In genomic region chr1:93350322-93350721, GRCh38 we compare ENCODE assay signal across 13 cellular contexts. TPM values are rescaled to one million over a fixed set of nuclear protein-coding genes. Genes with fewer than 3 reads are reported as not detected.
DNase-seq lines count a peak whose midpoint lies in the region; ATAC-seq and TF ChIP-seq lines count a peak whose summit lies in the region.
"Had no signal": no experiment of that assay in that cellular context is flagged by ENCODE, and none has a peak within 500 bp of the region (broad histone marks: within the 10 kb centered on the region; RNA-seq: fewer than 3 reads in every experiment).

No MANE protein-coding gene starts in this region.

- H3K36me3 ChIP-seq in breast epithelium (no peaks in the 10 kb centered on the region), upper lobe of right lung (peaks cover 24% of the 10 kb centered on the region)

- peaks cover 9% of the 10 kb centered on the region for H3K4me1 Mint-ChIP-seq in MCF 10A (ENCODE audit: insufficient read depth, unreplicated experiment)
- peaks cover 46% of the 10 kb centered on the region for H3K4me1 Mint-ChIP-seq in activated CD4-positive, alpha-beta memory T cell treated with anti-CD3 and anti-CD28 coated beads for 36 hours (ENCODE audit: low read depth)
- peaks cover 17% of the 10 kb centered on the region for H3K4me1 Mint-ChIP-seq in glutamatergic neuron (ENCODE audit: low read depth, unreplicated experiment)

- ATAC-seq in upper lobe of right lung, result no peak
- no peak for ATAC-seq in left colon

- peaks cover 30% of the 10 kb centered on the region for H3K36me3 Mint-ChIP-seq in MCF 10A (ENCODE audit: insufficient read depth, unreplicated experiment)
- H3K36me3 Mint-ChIP-seq in activated CD4-positive, alpha-beta memory T cell treated with anti-CD3 and anti-CD28 coated beads for 36 hours, result peaks cover 43% of the 10 kb centered on the region
- H3K36me3 Mint-ChIP-seq in glutamatergic neuron (ENCODE audit: unreplicated experiment), result no peaks in the 10 kb centered on the region

- POLR2A ChIA-PET in MCF 10A (lab: Yijun Ruan, JAX), result interaction anchor here (3.0 to 23.9 kb wide), 2 partner anchors 23 to 47 kb away, joined by 15 to 750 read pairs; no protein-coding TSS in a partner anchor
- POLR2A ChIA-PET in activated CD4-positive, alpha-beta memory T cell treated with anti-CD3 and anti-CD28 coated beads for 36 hours (lab: Charles Lee), result no interaction called here

- BruUV-seq in MCF 10A (replicated peaks; lab: Mats Ljungman, UMichigan), result no TSS peak

- H3K4me3 Mint-ChIP-seq in MCF 10A (ENCODE audit: unreplicated experiment) (peak overlapping the region; percentile 98), glutamatergic neuron (ENCODE audit: unreplicated experiment) (peak overlapping the region; percentile 76)
- H3K4me3 Mint-ChIP-seq in activated CD4-positive, alpha-beta memory T cell treated with anti-CD3 and anti-CD28 coated beads for 36 hours, result peak overlapping the region; percentile 61

- DNase-seq in MCF 10A (ENCODE audit: unreplicated experiment) (no peak), breast epithelium (ENCODE audit: low spot score in 2 of 2) (no peak), glutamatergic neuron (no peak), upper lobe of right lung (no peak), GF-D8 (lab: John Stamatoyannopoulos, UW) (no peak), left colon (no peak), GM10266 (ENCODE audit: extremely low spot score) (no peak)
- no peak for DNase-seq in activated CD4-positive, alpha-beta memory T cell treated with anti-CD3 and anti-CD28 coated beads for 36 hours
- DNase-seq: activated effector memory CD4-positive, alpha-beta T cell treated with Interleukin-2 at 50 U/mL for 16 hours; effector memory CD4-positive, alpha-beta T cell; KBM-7; NCI-H526 had no signal

- H3K9me3 Mint-ChIP-seq in MCF 10A (ENCODE audit: unreplicated experiment), result no peaks in the 10 kb centered on the region
- no peaks in the 10 kb centered on the region for H3K9me3 Mint-ChIP-seq in activated CD4-positive, alpha-beta memory T cell treated with anti-CD3 and anti-CD28 coated beads for 36 hours
- peaks cover 8% of the 10 kb centered on the region for H3K9me3 Mint-ChIP-seq in glutamatergic neuron (ENCODE audit: unreplicated experiment)

- H3K27ac ChIP-seq in breast epithelium, result no peak overlapping the region
- no peak overlapping the region for H3K27ac ChIP-seq in upper lobe of right lung

- H3K4me1 ChIP-seq in breast epithelium (peaks cover 0 to 3% of the 10 kb centered on the region in 2 donors), upper lobe of right lung (peaks cover 40% of the 10 kb centered on the region)

- no peaks in the 10 kb centered on the region for H3K27me3 ChIP-seq in breast epithelium
- no peaks in the 10 kb centered on the region for H3K27me3 ChIP-seq in upper lobe of right lung

- H3K4me3 ChIP-seq in breast epithelium (peak overlapping the region in 1 of 3 donors; percentile 92), upper lobe of right lung (peak overlapping the region; percentile 84)

- no peak for TF ChIP-seq POLR2A in breast epithelium (IDR thresholded peaks at IDR 0.05)

- H3K27me3 Mint-ChIP-seq in MCF 10A (ENCODE audit: insufficient read depth, unreplicated experiment), result no peaks in the 10 kb centered on the region
- no peaks in the 10 kb centered on the region for H3K27me3 Mint-ChIP-seq in activated CD4-positive, alpha-beta memory T cell treated with anti-CD3 and anti-CD28 coated beads for 36 hours
- H3K27me3 Mint-ChIP-seq in glutamatergic neuron (ENCODE audit: unreplicated experiment), result peaks cover 10% of the 10 kb centered on the region
- H3K27me3 Mint-ChIP-seq: progenitor cell of endocrine pancreas had no signal

- intact Hi-C loops in MCF 10A (cut with micrococcal nuclease), result no loop called here
- intact Hi-C loops in breast epithelium (cut with DNase I; ENCODE audit: low total_unique reads), result no loop called here
- intact Hi-C loops in activated CD4-positive, alpha-beta memory T cell treated with anti-CD3 and anti-CD28 coated beads for 36 hours (cut with micrococcal nuclease), result no loop called here
- intact Hi-C loops in upper lobe of right lung (cut with DNase I), result no loop called here
- intact Hi-C loops in left colon (cut with DNase I, micrococcal nuclease), result no loop called here

- H3K9me3 ChIP-seq in breast epithelium, result no peaks in the 10 kb centered on the region
- no peaks in the 10 kb centered on the region for H3K9me3 ChIP-seq in upper lobe of right lung

- H3K27ac Mint-ChIP-seq in MCF 10A (ENCODE audit: low read depth, unreplicated experiment), result peak overlapping the region; percentile 98
- H3K27ac Mint-ChIP-seq in activated CD4-positive, alpha-beta memory T cell treated with anti-CD3 and anti-CD28 coated beads for 36 hours, result no peak overlapping the region
- peak overlapping the region; percentile 23 for H3K27ac Mint-ChIP-seq in glutamatergic neuron (ENCODE audit: unreplicated experiment)
- H3K27ac Mint-ChIP-seq: progenitor cell of endocrine pancreas had no signal

- CTCF ChIA-PET in MCF 10A (lab: Yijun Ruan, JAX), result no interaction called here
- CTCF ChIA-PET in activated CD4-positive, alpha-beta memory T cell treated with anti-CD3 and anti-CD28 coated beads for 36 hours (lab: Charles Lee), result interaction anchor here (1.0 kb wide), 1 partner anchor 45 kb away, joined by 3 read pairs; no protein-coding TSS in a partner anchor

- TF ChIP-seq CTCF in MCF 10A (IDR thresholded peaks at IDR 0.05; ENCODE audit: unreplicated experiment) (no peak), breast epithelium (IDR thresholded peaks at IDR 0.05) (no peak), glutamatergic neuron (IDR thresholded peaks at IDR 0.05; ENCODE audit: partially characterized antibody, unreplicated experiment) (no peak), upper lobe of right lung (IDR thresholded peaks at IDR 0.05) (no peak), GM10266 (IDR thresholded peaks at IDR 0.05; ENCODE audit: control insufficient read depth, insufficient read depth, low read depth, missing control alignments) (no peak)

RNA-seq across cellular contexts. Expression of gene DR1, which starts 4.6 kb away (rescaled TPM):
- 103 and 104 TPM in 2 replicates for total RNA-seq in MCF 10A (2022)
- total RNA-seq in breast epithelium, result 10 to 100 TPM; 23.6 to 33.1 (median 31.0) TPM
- total RNA-seq in activated CD4-positive, alpha-beta memory T cell treated with anti-CD3 and anti-CD28 coated beads for 36 hours, result 10 to 100 TPM; 74.9 to 77.4 TPM
- 49.0 TPM for total RNA-seq in glutamatergic neuron (ENCODE audit: unreplicated experiment)
- 47.1 TPM for total RNA-seq in upper lobe of right lung
- total RNA-seq in left colon, result 10 to 100 TPM; 45.1 to 53.0 TPM
